In genomic region chr15:79923068-79923514, GRCh38 we compare ENCODE assay signal across 1 cellular context.
TF ChIP-seq lines count a peak whose summit lies in the region.

No MANE protein-coding gene starts in this region.

TF ChIP-seq in K562, 482 proteins besides CTCF, POLR2A, EP300 and RAD21 (continued from another document and continues in another):
- TF ChIP-seq ZBTB40 (IDR thresholded peaks at IDR 0.05) (no peak), ZBTB40 (CRISPR knock-in tag; IDR thresholded peaks at IDR 0.05) (no peak), ZFP30 (CRISPR knock-in tag; IDR thresholded peaks at IDR 0.05; ENCODE audit: borderline replicate concordance) (no peak), ZNF224 (CRISPR knock-in tag; IDR thresholded peaks at IDR 0.05) (no peak), PRDM10 (IDR thresholded peaks at IDR 0.05; ENCODE audit: partially characterized antibody) (peak; percentile 1), TCF7 (IDR thresholded peaks at IDR 0.05; ENCODE audit: borderline replicate concordance) (no peak), IRF9 (tag; IDR thresholded peaks at IDR 0.05) (no peak), E2F3 (CRISPR knock-in tag; IDR thresholded peaks at IDR 0.05) (no peak), FOXK1 (CRISPR knock-in tag; IDR thresholded peaks at IDR 0.05; ENCODE audit: borderline replicate concordance) (no peak), MCM2 (IDR thresholded peaks at IDR 0.05; ENCODE audit: low read depth) (no peak), HMBOX1 (IDR thresholded peaks at IDR 0.05) (no peak), ZNF584 (CRISPR knock-in tag; IDR thresholded peaks at IDR 0.05; ENCODE audit: low read depth) (no peak), PPARD (CRISPR knock-in tag; IDR thresholded peaks at IDR 0.05) (no peak), XRCC5 (IDR thresholded peaks at IDR 0.05; ENCODE audit: low read depth, low read length) (no peak; the same call in 1 of the 2 replicates), ZNF280B (CRISPR knock-in tag; IDR thresholded peaks at IDR 0.05) (no peak), RBM25 (IDR thresholded peaks at IDR 0.05; ENCODE audit: low read depth, low read length, severe bottlenecking) (no peak), SNRNP70 (optimal IDR thresholded peaks at IDR 0.05; ENCODE audit: low read depth, low read length) (no peak), ELF2 (CRISPR knock-in tag; IDR thresholded peaks at IDR 0.05) (0 out of 2 replicates have a peak, but pooled peaks have one; percentile 31), ARNT (IDR thresholded peaks at IDR 0.05) (no peak), RBM14 (IDR thresholded peaks at IDR 0.05; ENCODE audit: borderline replicate concordance, insufficient read depth, low read depth, low read length) (0 out of 2 replicates have a peak, but pooled peaks have one; percentile 73), LCOR (CRISPR knock-in tag; IDR thresholded peaks at IDR 0.05) (no peak), GTF2A2 (tag; IDR thresholded peaks at IDR 0.05) (no peak), TFE3 (CRISPR knock-in tag; IDR thresholded peaks at IDR 0.05) (no peak), MYC (IDR thresholded peaks at IDR 0.05; ENCODE audit: low read depth, low read length) (no peak; the same call in 1 of the 2 replicates), MYC (CRISPR knock-in tag; IDR thresholded peaks at IDR 0.05; ENCODE audit: borderline replicate concordance, low read depth) (no peak), SP1 (CRISPR knock-in tag; IDR thresholded peaks at IDR 0.05) (no peak), L3MBTL2 (IDR thresholded peaks at IDR 0.05) (no peak), FIP1L1 (IDR thresholded peaks at IDR 0.05; ENCODE audit: low read depth, low read length, poor library complexity, severe bottlenecking) (no peak), ZNF449 (CRISPR knock-in tag; IDR thresholded peaks at IDR 0.05) (no peak), FOS (IDR thresholded peaks at IDR 0.05; ENCODE audit: extremely low read depth, insufficient read length) (no peak), ZKSCAN3 (CRISPR knock-in tag; IDR thresholded peaks at IDR 0.05) (no peak), TEAD4 (IDR thresholded peaks at IDR 0.05; ENCODE audit: low read length) (no peak), TEAD4 (CRISPR knock-in tag; IDR thresholded peaks at IDR 0.05; ENCODE audit: borderline replicate concordance) (no peak), NFE2L1 (tag; IDR thresholded peaks at IDR 0.05; ENCODE audit: borderline replicate concordance, low read depth) (no peak), POLR2AphosphoS2 (IDR thresholded peaks at IDR 0.05; ENCODE audit: low read length) (no peak), ELK3 (CRISPR knock-in tag; IDR thresholded peaks at IDR 0.05) (no peak), EP400 (IDR thresholded peaks at IDR 0.05) (no peak; the same call in 1 of the 2 replicates), SLC30A9 (CRISPR knock-in tag; IDR thresholded peaks at IDR 0.05) (no peak), CBFB (CRISPR knock-in tag; IDR thresholded peaks at IDR 0.05) (no peak), SMARCB1 (IDR thresholded peaks at IDR 0.05; ENCODE audit: insufficient read length, low read depth) (no peak), PML (IDR thresholded peaks at IDR 0.05; ENCODE audit: low read length) (no peak)
